In genomic region chr1:201904579-201904978, GRCh38 we compare ENCODE assay signal across 10 cellular contexts. TPM values are rescaled to one million over a fixed set of nuclear protein-coding genes. Genes with fewer than 3 reads are reported as not detected.
DNase-seq lines count a peak whose midpoint lies in the region; ATAC-seq and TF ChIP-seq lines count a peak whose summit lies in the region.
"Had no signal": no experiment of that assay in that cellular context is flagged by ENCODE, and none has a peak within 500 bp of the region (broad histone marks: within the 10 kb centered on the region; RNA-seq: fewer than 3 reads in every experiment).

No MANE protein-coding gene starts in this region.

- H3K9me3 ChIP-seq in SK-N-MC (ENCODE audit: low read depth, low read length) (no peaks in the 10 kb centered on the region), upper lobe of left lung (no peaks in the 10 kb centered on the region)

- DNase-seq in SK-N-MC (ENCODE audit: low read depth, low spot score) (no peak), fibroblast of gingiva (ENCODE audit: low read depth) (peak; percentile 82), mucosa of gallbladder (ENCODE audit: low spot score) (peak; percentile 54), upper lobe of left lung (no peak), D341Med (ENCODE audit: low spot score) (no peak), DMS79 (lab: John Stamatoyannopoulos, UW) (no peak)
- DNase-seq: activated CD4-positive, CD25-positive, alpha-beta regulatory T cell treated with anti-CD3 and anti-CD28 coated beads, Interleukin-2, amount 50 U/mL, for 72 hours; central memory CD4-positive, alpha-beta T cell had no signal

- H3K4me1 ChIP-seq in upper lobe of left lung: peaks cover 0 to 7% (median 0%) of the 10 kb centered on the region in 4 donors

- H3K27ac ChIP-seq in SK-N-MC (0 out of 2 replicates have a peak overlapping the region, but pooled peaks have one; percentile 19), upper lobe of left lung (peak overlapping the region in 3 of 4 donors; percentile 31 to 57 (median 48))

- H3K36me3 ChIP-seq in SK-N-MC (ENCODE audit: insufficient read depth, low read length): no peaks in the 10 kb centered on the region
- no peaks in the 10 kb centered on the region for H3K36me3 ChIP-seq in upper lobe of left lung

- no peak for TF ChIP-seq CTCF in upper lobe of left lung (IDR thresholded peaks at IDR 0.05)

- no peak for TF ChIP-seq EP300 in upper lobe of left lung (IDR thresholded peaks at IDR 0.05)

- 36 to 58% methylated on average over 2 to 6 of the region's 6 CpGs for WGBS in upper lobe of left lung, 2 donors

- ATAC-seq in upper lobe of left lung (ENCODE audit: low FRiP score in 2 of 2): peak in 1 of 2 donors; percentile 81
- no peak for ATAC-seq in GM18520 (IDR thresholded peaks at IDR 0.05; ENCODE audit: unreplicated experiment)
- no peak for ATAC-seq in HG02642 (IDR thresholded peaks at IDR 0.05; ENCODE audit: poor library complexity, unreplicated experiment)

- H3K27me3 ChIP-seq in upper lobe of left lung: no peaks in the 10 kb centered on the region

- H3K9ac ChIP-seq in SK-N-MC (ENCODE audit: insufficient read length): no peak overlapping the region

- no peak overlapping the region for H3K4me3 ChIP-seq in SK-N-MC
- no peak overlapping the region for H3K4me3 ChIP-seq in upper lobe of left lung

- TF ChIP-seq POLR2A in upper lobe of left lung (IDR thresholded peaks at IDR 0.05): no peak

RNA-seq across cellular contexts. Expression of gene SHISA4, which starts 15.9 kb away (rescaled TPM):
- total RNA-seq in mucosa of gallbladder: 29.4 TPM
- 10 to 100 TPM in 5 of 6 donors, 1 to 10 TPM in 1; 4.6 to 20.9 (median 11.8) TPM for total RNA-seq in upper lobe of left lung

RNA-seq across cellular contexts. Expression of gene LMOD1, which starts 41.8 kb away (rescaled TPM):
- total RNA-seq in mucosa of gallbladder: 257 TPM
- total RNA-seq in upper lobe of left lung: 10 to 100 TPM; 16.6 to 28.1 (median 22.9) TPM

RNA-seq across cellular contexts. Expression of gene TIMM17A, which starts 50.7 kb away (rescaled TPM):
- total RNA-seq in mucosa of gallbladder (37.5 TPM), upper lobe of left lung (10 to 100 TPM; 11.7 to 38.9 (median 23.2) TPM)

Comparison
In these comparisons a context has a peak if more than half of its experiments do, and no peak if none do; other contexts are left out.
1. DNase-seq: peak in fibroblast of gingiva (single experiment) and mucosa of gallbladder (single experiment); none in SK-N-MC (single experiment), upper lobe of left lung (0 of 2), D341Med (single experiment) and DMS79 (single experiment).